In genomic region chr7:150964593-150965111, GRCh38 we compare ENCODE assay signal across 14 cellular contexts. TPM values are rescaled to one million over a fixed set of nuclear protein-coding genes. Genes with fewer than 3 reads are reported as not detected.
DNase-seq lines count a peak whose midpoint lies in the region; ATAC-seq, FAIRE-seq and TF ChIP-seq lines count a peak whose summit lies in the region.
"Had no signal": no experiment of that assay in that cellular context is flagged by ENCODE, and none has a peak within 500 bp of the region (broad histone marks: within the 10 kb centered on the region; RNA-seq: fewer than 3 reads in every experiment).

No MANE protein-coding gene starts in this region.

- no peak overlapping the region for H2BK5ac ChIP-seq in trophoblast cell (ENCODE audit: low read depth, low read length, poor library complexity)

- in situ Hi-C loops in HepG2 (cut with HindIII; ENCODE audit: extremely low pct_ligation_motif_present, low pct_unique_long_range_greater_than_20kb) = no loop called here

- H3K4me1 ChIP-seq in HepG2 (ENCODE audit: insufficient read depth, low read length) = no peaks in the 10 kb centered on the region
- peaks cover 19 to 25% of the 10 kb centered on the region in 2 experiments for H3K4me1 ChIP-seq in trophoblast cell (ENCODE audit: control insufficient read depth in 1 of 2, insufficient read depth in 2 of 2, low read length in 2 of 2)

- H4K91ac ChIP-seq in trophoblast cell (ENCODE audit: low read depth, low read length) = no peak overlapping the region

- TF ChIP-seq RAD21 in HepG2 (CRISPR knock-in tag; IDR thresholded peaks at IDR 0.05) = no peak

- no peak overlapping the region for H3K4me2 ChIP-seq in HepG2 (ENCODE audit: low read depth, low read length)
- no peak overlapping the region for H3K4me2 ChIP-seq in trophoblast cell (ENCODE audit: low read length)

- no peak for TF ChIP-seq POLR2A in HepG2 (IDR thresholded peaks at IDR 0.05; ENCODE audit: insufficient read depth in 1 of 2, low read depth in 2 of 2, low read length in 2 of 2)

- H3K14ac ChIP-seq in trophoblast cell (ENCODE audit: low read length) = no peak overlapping the region

- H3K79me2 ChIP-seq in HepG2 (ENCODE audit: insufficient read depth, low read length) (no peaks in the 10 kb centered on the region), trophoblast cell (ENCODE audit: control insufficient read depth, insufficient read depth, low read length, poor library complexity) (no peaks in the 10 kb centered on the region)

- H3K36me3 ChIP-seq in WERI-Rb-1 (peaks cover 15% of the 10 kb centered on the region), HepG2 (replicated peaks in 1 of 2; ENCODE audit: control insufficient read depth in 1 of 2, insufficient read depth in 2 of 2, low read length in 2 of 2) (no peaks in the 10 kb centered on the region), trophoblast cell (ENCODE audit: control insufficient read depth in 1 of 2, insufficient read depth in 2 of 2, low read length in 2 of 2) (no peaks in the 10 kb centered on the region)

- no peak overlapping the region for H4K8ac ChIP-seq in trophoblast cell (ENCODE audit: low read depth, low read length)

- TF ChIP-seq CTCF in WERI-Rb-1 (IDR thresholded peaks at IDR 0.05; ENCODE audit: low read depth, low read length) = no peak
- no peak for TF ChIP-seq CTCF in HepG2 (CRISPR knock-in tag; IDR thresholded peaks at IDR 0.05)

- H3K9me3 ChIP-seq in WERI-Rb-1 (ENCODE audit: severe bottlenecking) = no peaks in the 10 kb centered on the region
- no peaks in the 10 kb centered on the region for H3K9me3 ChIP-seq in HepG2 (ENCODE audit: low read length)
- H3K9me3 ChIP-seq in trophoblast cell (ENCODE audit: insufficient read depth, low read depth, low read length) = no peaks in the 10 kb centered on the region

- no peak overlapping the region for H3K9ac ChIP-seq in HepG2 (ENCODE audit: insufficient read depth, low read depth, low read length)
- no peak overlapping the region for H3K9ac ChIP-seq in trophoblast cell (ENCODE audit: low read length)

- no TSS peak for BruUV-seq in HepG2 (replicated peaks; lab: Mats Ljungman, UMichigan)

- no peak overlapping the region for H3K18ac ChIP-seq in trophoblast cell (ENCODE audit: low read length)

- H3K27ac ChIP-seq in WERI-Rb-1 = peak overlapping the region; percentile 71
- H3K27ac ChIP-seq in HepG2 (ENCODE audit: extremely low read length, insufficient read depth, low read length) = no peak overlapping the region
- no peak overlapping the region for H3K27ac ChIP-seq in trophoblast cell (ENCODE audit: low read depth, low read length)

- H2AK5ac ChIP-seq in trophoblast cell (ENCODE audit: low read length) = no peak overlapping the region

- 29% methylated on average over 7 of the region's 16 CpGs for WGBS in HepG2 (ENCODE audit: low lambda C conversion rate)
- no CpG with 5 or more reads among the region's 16 CpGs for WGBS in trophoblast cell (ENCODE audit: extremely low coverage, insufficient coverage, insufficient read length)

- H2AFZ ChIP-seq in HepG2 (ENCODE audit: low read length) = no peak overlapping the region
- H2AFZ ChIP-seq in trophoblast cell (ENCODE audit: insufficient read depth, low read length, poor library complexity) = no peak overlapping the region

- peaks cover 27% of the 10 kb centered on the region for H3K4me1 Mint-ChIP-seq in stimulated activated naive CD8-positive, alpha-beta T cell treated with anti-CD3 and anti-CD28 coated beads, Interleukin-15, amount 100 ng/mL, for 72 hours

- H2BK12ac ChIP-seq in trophoblast cell (ENCODE audit: low read length) = no peak overlapping the region

- H4K20me1 ChIP-seq in HepG2 (ENCODE audit: insufficient read depth, low read length) = no peaks in the 10 kb centered on the region

- peaks cover 8% of the 10 kb centered on the region for H3K79me1 ChIP-seq in trophoblast cell (ENCODE audit: low read length)

- peak; percentile 75 for ATAC-seq in HepG2
- no peak for ATAC-seq in stimulated activated naive CD8-positive, alpha-beta T cell treated with anti-CD3 and anti-CD28 coated beads, Interleukin-15, amount 100 ng/mL, for 72 hours
- ATAC-seq in HG03571 (IDR thresholded peaks at IDR 0.05; ENCODE audit: unreplicated experiment) = no peak
- ATAC-seq in HG03025 (IDR thresholded peaks at IDR 0.05; ENCODE audit: low FRiP score, unreplicated experiment) = no peak

- H3K23ac ChIP-seq in trophoblast cell (ENCODE audit: low read length) = no peak overlapping the region

- intact Hi-C loops in HepG2 (cut with micrococcal nuclease; ENCODE audit: unreplicated experiment) = no loop called here

- no peaks in the 10 kb centered on the region for H3K9me3 Mint-ChIP-seq in stimulated activated naive CD8-positive, alpha-beta T cell treated with anti-CD3 and anti-CD28 coated beads, Interleukin-15, amount 100 ng/mL, for 72 hours
- H3K9me3 Mint-ChIP-seq: CD4-positive, alpha-beta memory T cell; neural crest cell had no signal

- no peak overlapping the region for H3K27ac Mint-ChIP-seq in stimulated activated naive CD8-positive, alpha-beta T cell treated with anti-CD3 and anti-CD28 coated beads, Interleukin-15, amount 100 ng/mL, for 72 hours

- TF ChIP-seq EP300 in HepG2 (IDR thresholded peaks at IDR 0.05; ENCODE audit: low read depth in 2 of 2, low read length in 2 of 2) (no peak), HepG2 (CRISPR knock-in tag; IDR thresholded peaks at IDR 0.05; ENCODE audit: borderline replicate concordance) (no peak)

- DNase-seq in COR-L47 (lab: John Stamatoyannopoulos, UW) (peak; percentile 46), NCI-H146 (lab: John Stamatoyannopoulos, UW) (peak; percentile 33), WERI-Rb-1 (peak; percentile 74), HepG2 (ENCODE audit: low spot score) (no peak), trophoblast cell (no peak)
- no peak for DNase-seq in stimulated activated naive CD8-positive, alpha-beta T cell treated with anti-CD3 and anti-CD28 coated beads, Interleukin-15, amount 100 ng/mL, for 72 hours
- DNase-seq: CD4-positive, alpha-beta memory T cell; NCI-H187; stimulated activated CD4-positive, alpha-beta T cell treated with anti-CD3 and anti-CD28 coated beads, Interleukin-2, amount 100 ng/mL, for 24 hours; T-helper 9 cell had no signal

- CTCF ChIA-PET in HepG2 (lab: Yijun Ruan, JAX; ENCODE audit: low intra/inter-chr PET ratio, low total read pairs) = no interaction called here

- H3K27me3 ChIP-seq in WERI-Rb-1 (ENCODE audit: insufficient read depth, low read depth, severe bottlenecking) = no peaks in the 10 kb centered on the region
- H3K27me3 ChIP-seq in HepG2 (ENCODE audit: control insufficient read depth in 1 of 2, insufficient read depth in 2 of 2, low read length in 2 of 2) = peaks cover 9 to 56% of the 10 kb centered on the region in 2 experiments
- H3K27me3 ChIP-seq in trophoblast cell (ENCODE audit: insufficient read depth, low read length) = no peaks in the 10 kb centered on the region

- H3K4me3 Mint-ChIP-seq in stimulated activated naive CD8-positive, alpha-beta T cell treated with anti-CD3 and anti-CD28 coated beads, Interleukin-15, amount 100 ng/mL, for 72 hours = no peak overlapping the region
- H3K4me3 Mint-ChIP-seq: CD4-positive, alpha-beta memory T cell; neural crest cell had no signal

- no peak overlapping the region for H4K12ac ChIP-seq in trophoblast cell (ENCODE audit: low read depth, low read length)

- no peak overlapping the region for H3K4me3 ChIP-seq in WERI-Rb-1 (ENCODE audit: low read depth, low read length)
- H3K4me3 ChIP-seq in HepG2 (replicated peaks in 1 of 3; ENCODE audit: insufficient read depth in 1 of 3, low read depth in 2 of 3, low read length in 3 of 3) = no peak overlapping the region
- H3K4me3 ChIP-seq in trophoblast cell (ENCODE audit: low read depth, low read length) = no peak overlapping the region

- no peak overlapping the region for H3K4ac ChIP-seq in trophoblast cell (ENCODE audit: low read depth, low read length)

- POLR2A ChIA-PET in HepG2 (lab: Yijun Ruan, JAX) = no interaction called here

- no peak for FAIRE-seq in HepG2 (lab: Jason Lieb, UNC)

- H3K27me3 Mint-ChIP-seq in stimulated activated naive CD8-positive, alpha-beta T cell treated with anti-CD3 and anti-CD28 coated beads, Interleukin-15, amount 100 ng/mL, for 72 hours = peaks cover 30% of the 10 kb centered on the region

- no peak overlapping the region for H2BK120ac ChIP-seq in trophoblast cell (ENCODE audit: insufficient read depth, low read length, poor library complexity)

RNA-seq across cellular contexts. Expression of gene KCNH2, which starts 13.5 kb away (rescaled TPM):
- 0.11 TPM in 1 of 2 replicates, not detected in the other for total RNA-seq in HepG2 (2016; rRNA removed; fragmentation: Illumina TruSeq; extraction: Trizol)
- total RNA-seq in HepG2 (2016; cell fraction: cytosol; rRNA removed; fragmentation: Illumina TruSeq; extraction: Trizol; ENCODE audit: low read depth) = not detected in 2 replicates
- total RNA-seq in HepG2 (2016; cell fraction: insoluble cytoplasmic fraction; rRNA removed; fragmentation: Illumina TruSeq; extraction: Trizol) = 0.13 TPM in 1 of 2 replicates, not detected in the other
- 0.07 and 0.09 TPM in 2 replicates for total RNA-seq in HepG2 (2016; cell fraction: membrane; rRNA removed; fragmentation: Illumina TruSeq; extraction: Trizol)
- 0.09 and 0.28 TPM in 2 replicates for total RNA-seq in HepG2 (2016; cell fraction: nucleus; rRNA removed; fragmentation: Illumina TruSeq; extraction: Trizol)
- polyA plus RNA-seq in HepG2 (2011; rRNA removed) = 0.09 and 0.12 TPM in 2 replicates
- 0.09 and 0.11 TPM in 2 replicates for polyA plus RNA-seq in HepG2 (2011; cell fraction: cytosol; rRNA removed)
- polyA plus RNA-seq in HepG2 (2011; cell fraction: nucleus; rRNA removed) = 0.32 and 0.38 TPM in 2 replicates
- polyA plus RNA-seq in HepG2 (2012) = 0.07 TPM in 1 of 2 replicates, not detected in the other
- 0.03 TPM in 1 of 2 replicates, not detected in the other for polyA plus RNA-seq in HepG2 (2016; cell fraction: cytosol; fragmentation: Illumina TruSeq; extraction: Trizol; ENCODE audit: low read depth)
- polyA plus RNA-seq in HepG2 (2016; cell fraction: insoluble cytoplasmic fraction; fragmentation: Illumina TruSeq; extraction: Trizol; ENCODE audit: low read depth) = not detected in 2 replicates
- polyA plus RNA-seq in HepG2 (2016; cell fraction: membrane; fragmentation: Illumina TruSeq; extraction: Trizol; ENCODE audit: low read depth) = 0.06 TPM in 1 of 2 replicates, not detected in the other
- polyA plus RNA-seq in HepG2 (2016; cell fraction: nucleus; fragmentation: Illumina TruSeq; extraction: Trizol; ENCODE audit: insufficient read depth, low read depth) = not detected in 2 replicates
- 0.74 and 1.2 TPM in 2 replicates for polyA minus RNA-seq in HepG2 (2011; rRNA and poly(A)+ RNA removed; ENCODE audit: low replicate concordance)
- 0.30 TPM in 1 of 2 replicates, not detected in the other for polyA minus RNA-seq in HepG2 (2011; cell fraction: cytosol; rRNA and poly(A)+ RNA removed)
- polyA minus RNA-seq in HepG2 (2011; cell fraction: nucleus; rRNA and poly(A)+ RNA removed) = 0.13 TPM in 1 of 2 replicates, not detected in the other
- polyA plus RNA-seq in trophoblast cell (2013) = 1.4 and 1.5 TPM in 2 replicates

RNA-seq across cellular contexts. Expression of gene NOS3, which starts 26.2 kb away (rescaled TPM):
- total RNA-seq in HepG2 (2016; rRNA removed; fragmentation: Illumina TruSeq; extraction: Trizol) = 3.7 and 4.8 TPM in 2 replicates
- total RNA-seq in HepG2 (2016; cell fraction: cytosol; rRNA removed; fragmentation: Illumina TruSeq; extraction: Trizol; ENCODE audit: low read depth) = 2.6 and 2.9 TPM in 2 replicates
- total RNA-seq in HepG2 (2016; cell fraction: insoluble cytoplasmic fraction; rRNA removed; fragmentation: Illumina TruSeq; extraction: Trizol) = 4.2 and 4.4 TPM in 2 replicates
- 3.6 and 5.1 TPM in 2 replicates for total RNA-seq in HepG2 (2016; cell fraction: membrane; rRNA removed; fragmentation: Illumina TruSeq; extraction: Trizol)
- total RNA-seq in HepG2 (2016; cell fraction: nucleus; rRNA removed; fragmentation: Illumina TruSeq; extraction: Trizol) = 3.2 and 5.3 TPM in 2 replicates
- polyA plus RNA-seq in HepG2 (2011; rRNA removed) = 7.5 and 10.1 TPM in 2 replicates
- polyA plus RNA-seq in HepG2 (2011; cell fraction: cytosol; rRNA removed) = 5.8 and 10.0 TPM in 2 replicates
- polyA plus RNA-seq in HepG2 (2011; cell fraction: nucleus; rRNA removed) = 17.6 and 19.9 TPM in 2 replicates
- polyA plus RNA-seq in HepG2 (2012) = 4.8 and 5.0 TPM in 2 replicates
- 3.9 and 4.8 TPM in 2 replicates for polyA plus RNA-seq in HepG2 (2016; cell fraction: cytosol; fragmentation: Illumina TruSeq; extraction: Trizol; ENCODE audit: low read depth)
- polyA plus RNA-seq in HepG2 (2016; cell fraction: insoluble cytoplasmic fraction; fragmentation: Illumina TruSeq; extraction: Trizol; ENCODE audit: low read depth) = 7.8 and 8.1 TPM in 2 replicates
- 5.6 and 8.0 TPM in 2 replicates for polyA plus RNA-seq in HepG2 (2016; cell fraction: membrane; fragmentation: Illumina TruSeq; extraction: Trizol; ENCODE audit: low read depth)
- polyA plus RNA-seq in HepG2 (2016; cell fraction: nucleus; fragmentation: Illumina TruSeq; extraction: Trizol; ENCODE audit: insufficient read depth, low read depth) = 5.7 and 8.2 TPM in 2 replicates
- 0.65 and 23.1 TPM in 2 replicates for polyA minus RNA-seq in HepG2 (2011; rRNA and poly(A)+ RNA removed; ENCODE audit: low replicate concordance)
- polyA minus RNA-seq in HepG2 (2011; cell fraction: cytosol; rRNA and poly(A)+ RNA removed) = 8.4 and 12.0 TPM in 2 replicates
- 5.0 and 6.3 TPM in 2 replicates for polyA minus RNA-seq in HepG2 (2011; cell fraction: nucleus; rRNA and poly(A)+ RNA removed)
- polyA plus RNA-seq in trophoblast cell (2013) = 3.1 and 3.4 TPM in 2 replicates

RNA-seq across cellular contexts. Expression of gene ATG9B, which starts 59.6 kb away (rescaled TPM):
- total RNA-seq in HepG2 (2016; rRNA removed; fragmentation: Illumina TruSeq; extraction: Trizol) = not detected in 2 replicates
- total RNA-seq in HepG2 (2016; cell fraction: cytosol; rRNA removed; fragmentation: Illumina TruSeq; extraction: Trizol; ENCODE audit: low read depth) = 0.18 TPM in 1 of 2 replicates, not detected in the other
- 0.04 TPM in 1 of 2 replicates, not detected in the other for total RNA-seq in HepG2 (2016; cell fraction: insoluble cytoplasmic fraction; rRNA removed; fragmentation: Illumina TruSeq; extraction: Trizol)
- total RNA-seq in HepG2 (2016; cell fraction: membrane; rRNA removed; fragmentation: Illumina TruSeq; extraction: Trizol) = not detected in 2 replicates
- 0.13 TPM in 1 of 2 replicates, not detected in the other for total RNA-seq in HepG2 (2016; cell fraction: nucleus; rRNA removed; fragmentation: Illumina TruSeq; extraction: Trizol)
- polyA plus RNA-seq in HepG2 (2011; rRNA removed) = 0.24 and 0.39 TPM in 2 replicates
- polyA plus RNA-seq in HepG2 (2011; cell fraction: cytosol; rRNA removed) = 0.13 and 0.15 TPM in 2 replicates
- 2.9 and 3.2 TPM in 2 replicates for polyA plus RNA-seq in HepG2 (2011; cell fraction: nucleus; rRNA removed)
- 0.51 and 0.72 TPM in 2 replicates for polyA plus RNA-seq in HepG2 (2012)
- not detected in 2 replicates for polyA plus RNA-seq in HepG2 (2016; cell fraction: cytosol; fragmentation: Illumina TruSeq; extraction: Trizol; ENCODE audit: low read depth)
- polyA plus RNA-seq in HepG2 (2016; cell fraction: insoluble cytoplasmic fraction; fragmentation: Illumina TruSeq; extraction: Trizol; ENCODE audit: low read depth) = not detected in 2 replicates
- polyA plus RNA-seq in HepG2 (2016; cell fraction: membrane; fragmentation: Illumina TruSeq; extraction: Trizol; ENCODE audit: low read depth) = not detected in 2 replicates
- 0.12 and 0.88 TPM in 2 replicates for polyA plus RNA-seq in HepG2 (2016; cell fraction: nucleus; fragmentation: Illumina TruSeq; extraction: Trizol; ENCODE audit: insufficient read depth, low read depth)
- polyA minus RNA-seq in HepG2 (2011; rRNA and poly(A)+ RNA removed; ENCODE audit: low replicate concordance) = 0.08 TPM in 1 of 2 replicates, not detected in the other
- not detected in 2 replicates for polyA minus RNA-seq in HepG2 (2011; cell fraction: cytosol; rRNA and poly(A)+ RNA removed)
- polyA minus RNA-seq in HepG2 (2011; cell fraction: nucleus; rRNA and poly(A)+ RNA removed) = 0.25 and 0.26 TPM in 2 replicates
- polyA plus RNA-seq in trophoblast cell (2013) = 27.9 and 32.3 TPM in 2 replicates
- total RNA-seq: subcutaneous adipose tissue had no signal

Comparison
In these comparisons a context has a peak if more than half of its experiments do, and no peak if none do; other contexts are left out.
1. DNase-seq: peak in COR-L47 (single experiment), NCI-H146 (single experiment) and WERI-Rb-1 (single experiment); none in HepG2 (single experiment), stimulated activated naive CD8-positive, alpha-beta T cell treated with anti-CD3 and anti-CD28 coated beads, Interleukin-15, amount 100 ng/mL, for 72 hours (0 of 2) and trophoblast cell (0 of 2).